In genomic region chr16:23557779-23558330, GRCh38 we compare ENCODE assay signal across 8 cellular contexts. TPM values are rescaled to one million over a fixed set of nuclear protein-coding genes. Genes with fewer than 3 reads are reported as not detected.
DNase-seq lines count a peak whose midpoint lies in the region; ATAC-seq and TF ChIP-seq lines count a peak whose summit lies in the region.

No MANE protein-coding gene starts in this region.

- no peaks in the 10 kb centered on the region for H3K36me3 Mint-ChIP-seq in IgD-negative memory B cell

- H3K27ac Mint-ChIP-seq in IgD-negative memory B cell = peak overlapping the region; percentile 92 to 98 (median 96)

- no peak for TF ChIP-seq CTCF in cardiac muscle cell (IDR thresholded peaks at IDR 0.05; ENCODE audit: low read depth, low read length)

- H3K27ac ChIP-seq in cardiac muscle cell = peak overlapping the region; percentile 94

- H3K36me3 ChIP-seq in cardiac muscle cell = peaks cover 26% of the 10 kb centered on the region

- peak; percentile 10 for DNase-seq in activated CD4-positive, alpha-beta T cell treated with anti-CD3 and anti-CD28 coated beads for 1 hour
- no peak for DNase-seq in activated CD4-positive, alpha-beta T cell treated with anti-CD3 and anti-CD28 coated beads, Interleukin-2, amount 50 U/mL, for 1 hour
- DNase-seq in activated naive CD4-positive, alpha-beta T cell treated with Interleukin-2 at 50 U/mL for 16 hours = peak; percentile 17
- DNase-seq in cardiac muscle cell (ENCODE audit: low read depth in 1 of 2, low spot score in 1 of 2) = peak; percentile 43 to 49
- peak; percentile 85 for DNase-seq in posterior vena cava (ENCODE audit: low spot score)
- no peak for DNase-seq in stimulated activated naive CD4-positive, alpha-beta T cell treated with Interleukin-2 at 50 U/mL for 16 hours (lab: John Stamatoyannopoulos, UW)

- H3K4me1 ChIP-seq in cardiac muscle cell (ENCODE audit: low read depth) = peaks cover 3% of the 10 kb centered on the region

- ATAC-seq in GM19397 (IDR thresholded peaks at IDR 0.05; ENCODE audit: unreplicated experiment) = no peak

- H3K27me3 ChIP-seq in cardiac muscle cell = no peaks in the 10 kb centered on the region

- no peaks in the 10 kb centered on the region for H3K27me3 Mint-ChIP-seq in IgD-negative memory B cell

- peak overlapping the region; percentile 93 to 99 (median 96) for H3K4me3 Mint-ChIP-seq in IgD-negative memory B cell

- intact Hi-C loops in posterior vena cava (cut with DNase I) = no loop called here

- H3K9me3 Mint-ChIP-seq in IgD-negative memory B cell = no peaks in the 10 kb centered on the region

- peak overlapping the region; percentile 92 for H3K4me3 ChIP-seq in cardiac muscle cell

- H3K9me3 ChIP-seq in cardiac muscle cell (ENCODE audit: low read depth) = no peaks in the 10 kb centered on the region

- H3K4me1 Mint-ChIP-seq in IgD-negative memory B cell = peaks cover 8 to 35% (median 22%) of the 10 kb centered on the region in 3 donors

RNA-seq across cellular contexts. Expression of gene UBFD1, which starts 0.3 kb away (rescaled TPM):
- 12.4 TPM for polyA plus RNA-seq in IgD-negative memory B cell
- total RNA-seq in cardiac muscle cell = 256 and 277 TPM in 2 replicates
- polyA plus RNA-seq in cardiac muscle cell = 56.5 and 66.9 TPM in 2 replicates
- 10 to 100 TPM; 37.3 to 37.4 TPM for total RNA-seq in posterior vena cava

RNA-seq across cellular contexts. Expression of gene EARS2, which starts 0.7 kb away (rescaled TPM):
- polyA plus RNA-seq in IgD-negative memory B cell = 14.4 TPM
- total RNA-seq in cardiac muscle cell = 25.5 and 57.2 TPM in 2 replicates
- polyA plus RNA-seq in cardiac muscle cell = 21.0 and 23.3 TPM in 2 replicates
- 10 to 100 TPM in 1 of 2 donors, 1 to 10 TPM in 1; 9.9 to 11.1 TPM for total RNA-seq in posterior vena cava

RNA-seq across cellular contexts. Expression of gene NDUFAB1, which starts 38.3 kb away (rescaled TPM):
- polyA plus RNA-seq in IgD-negative memory B cell = 170 TPM
- 108 and 192 TPM in 2 replicates for total RNA-seq in cardiac muscle cell
- polyA plus RNA-seq in cardiac muscle cell = 369 and 431 TPM in 2 replicates
- total RNA-seq in posterior vena cava = 10 to 100 TPM; 56.1 to 61.0 TPM

RNA-seq across cellular contexts. Expression of gene GGA2, which starts 47.6 kb away (rescaled TPM):
- polyA plus RNA-seq in IgD-negative memory B cell (219 TPM), cardiac muscle cell (149 and 160 TPM in 2 replicates)
- total RNA-seq in cardiac muscle cell (71.7 and 126 TPM in 2 replicates), posterior vena cava (10 to 100 TPM; 42.0 to 59.7 TPM)

Comparison
In these comparisons a context has a peak if more than half of its experiments do, and no peak if none do; other contexts are left out.
1. DNase-seq: peak in activated CD4-positive, alpha-beta T cell treated with anti-CD3 and anti-CD28 coated beads for 1 hour (single experiment), activated naive CD4-positive, alpha-beta T cell treated with Interleukin-2 at 50 U/mL for 16 hours (single experiment), cardiac muscle cell (2 of 2) and posterior vena cava (single experiment); none in activated CD4-positive, alpha-beta T cell treated with anti-CD3 and anti-CD28 coated beads, Interleukin-2, amount 50 U/mL, for 1 hour (single experiment) and stimulated activated naive CD4-positive, alpha-beta T cell treated with Interleukin-2 at 50 U/mL for 16 hours (single experiment).